Comparison of ENCODE assay signal across 9 cellular contexts in the genomic region with DNA sequence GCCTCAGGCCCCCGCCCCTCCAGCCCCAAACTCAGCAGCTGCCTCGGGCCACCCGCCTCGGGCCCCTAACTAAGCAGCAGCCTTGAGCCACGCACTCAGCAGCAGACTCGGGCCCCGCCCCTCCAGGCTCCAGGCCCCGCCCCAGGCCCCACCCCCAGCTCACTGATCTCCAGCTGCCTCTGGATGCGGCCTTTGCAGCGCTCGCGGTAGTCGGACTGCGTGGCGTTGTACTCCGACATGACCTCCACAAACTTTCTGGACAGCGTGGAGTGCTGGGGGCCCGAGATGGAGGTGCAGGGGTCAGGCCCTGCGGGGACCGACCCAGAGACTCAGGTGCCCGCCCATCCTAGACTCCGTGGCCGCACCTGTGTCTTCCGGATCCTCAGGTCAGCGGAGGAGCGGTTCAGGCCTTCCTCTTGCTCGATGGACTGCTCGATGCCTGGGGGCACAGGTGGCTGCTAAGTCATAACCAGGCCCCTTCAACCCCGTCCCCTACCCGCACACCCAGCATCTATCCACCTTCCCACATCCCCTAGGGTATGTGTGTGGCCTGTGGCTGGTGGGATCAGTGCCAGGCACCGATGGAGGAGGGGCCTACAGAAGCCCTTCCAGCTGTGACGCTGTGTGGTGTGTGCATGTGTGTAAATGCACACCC. TPM values are rescaled to one million over a fixed set of nuclear protein-coding genes. Genes with fewer than 3 reads are reported as not detected.
DNase-seq lines count a peak whose midpoint lies in the region; ATAC-seq, FAIRE-seq and TF ChIP-seq lines count a peak whose summit lies in the region.
"Had no signal": no experiment of that assay in that cellular context is flagged by ENCODE, and none has a peak within 500 bp of the region (broad histone marks: within the 10 kb centered on the region; RNA-seq: fewer than 3 reads in every experiment).

No MANE protein-coding gene starts in this region.

- H3K27me3 ChIP-seq in esophagus muscularis mucosa (no peaks in the 10 kb centered on the region), pancreas (no peaks in the 10 kb centered on the region)

- no peak for TF ChIP-seq CTCF in esophagus muscularis mucosa (IDR thresholded peaks at IDR 0.05)
- no peak for TF ChIP-seq CTCF in pancreas (IDR thresholded peaks at IDR 0.05)
- TF ChIP-seq CTCF in osteocyte (IDR thresholded peaks at IDR 0.05): no peak

- no peaks in the 10 kb centered on the region for H3K9me3 ChIP-seq in esophagus muscularis mucosa
- no peaks in the 10 kb centered on the region for H3K9me3 ChIP-seq in pancreas

- intact Hi-C loops in esophagus muscularis mucosa (cut with DNase I) (no loop called here), pancreas (cut with DNase I) (no loop called here)

- FAIRE-seq in GM12891 (lab: Jason Lieb, UNC) (no peak), pancreas (lab: Jason Lieb, UNC) (no peak)

- H3K36me3 Mint-ChIP-seq in osteocyte (ENCODE audit: unreplicated experiment): peaks cover 13% of the 10 kb centered on the region

- H3K9me3 Mint-ChIP-seq in osteocyte (ENCODE audit: unreplicated experiment): no peaks in the 10 kb centered on the region

- no peak overlapping the region for H3K27ac Mint-ChIP-seq in osteocyte (ENCODE audit: unreplicated experiment)

- peak in 3 of 4 donors; percentile 30 to 75 (median 45) for ATAC-seq in pancreas
- no peak for ATAC-seq in GM19351 (IDR thresholded peaks at IDR 0.05; ENCODE audit: unreplicated experiment)

- peak; percentile 81 for DNase-seq in GM12891 (ENCODE audit: insufficient read length, low spot score)
- peak in 3 of 5 donors; percentile 29 to 33 (median 31) for DNase-seq in T-helper 1 cell
- no peak for DNase-seq in esophagus muscularis mucosa (ENCODE audit: extremely low spot score)
- peak in 1 of 6 donors; percentile 72 for DNase-seq in pancreas
- no peak for DNase-seq in osteocyte (ENCODE audit: extremely low spot score, unreplicated experiment)
- DNase-seq in NCI-H345 (lab: John Stamatoyannopoulos, UW): no peak
- no peak for DNase-seq in middle frontal gyrus (ENCODE audit: extremely low spot score, low spot score)

- no peak overlapping the region for H3K4me3 Mint-ChIP-seq in osteocyte (ENCODE audit: unreplicated experiment)

- WGBS in esophagus muscularis mucosa: 69% methylated on average over 15 of the region's 32 CpGs
- 62 to 69% methylated on average over 29 to 32 of the region's 32 CpGs for WGBS in pancreas, 2 donors

- peaks cover 7 to 22% (median 17%) of the 10 kb centered on the region in 4 donors for H3K4me1 ChIP-seq in esophagus muscularis mucosa
- H3K4me1 ChIP-seq in pancreas: no peaks in the 10 kb centered on the region
- H3K4me1 ChIP-seq: parathyroid adenoma had no signal

- H3K27me3 Mint-ChIP-seq in osteocyte (ENCODE audit: unreplicated experiment): no peaks in the 10 kb centered on the region

- peak overlapping the region; percentile 20 to 45 (median 30) for H3K4me3 ChIP-seq in esophagus muscularis mucosa
- no peak overlapping the region for H3K4me3 ChIP-seq in pancreas

- TF ChIP-seq EP300 in esophagus muscularis mucosa (IDR thresholded peaks at IDR 0.05): no peak

- H3K4me1 Mint-ChIP-seq in osteocyte (ENCODE audit: unreplicated experiment): peaks cover 37% of the 10 kb centered on the region

- TF ChIP-seq POLR2A in GM12891 (IDR thresholded peaks at IDR 0.05; ENCODE audit: low read depth, low read length) (no peak), esophagus muscularis mucosa (IDR thresholded peaks at IDR 0.05; ENCODE audit: low read depth) (no peak)

- H3K36me3 ChIP-seq in esophagus muscularis mucosa: peaks cover 0 to 73% (median 36%) of the 10 kb centered on the region in 4 donors
- no peaks in the 10 kb centered on the region for H3K36me3 ChIP-seq in pancreas

- H3K27ac ChIP-seq in esophagus muscularis mucosa (replicated peaks in 1 of 4): peak overlapping the region in 1 of 4 donors; percentile 13
- H3K27ac ChIP-seq in pancreas: no peak overlapping the region
- H3K27ac ChIP-seq: parathyroid adenoma had no signal

TF ChIP-seq in GM12891, 5 proteins besides CTCF, POLR2A, EP300 and RAD21:
- TF ChIP-seq PAX5 (IDR thresholded peaks at IDR 0.05; ENCODE audit: insufficient read depth, low read length, severe bottlenecking) (no peak), POU2F2 (IDR thresholded peaks at IDR 0.05; ENCODE audit: low read depth, low read length) (no peak), POLR2AphosphoS5 (IDR thresholded peaks at IDR 0.05; ENCODE audit: low read depth, low read length) (no peak), TAF1 (IDR thresholded peaks at IDR 0.05; ENCODE audit: low read depth, low read length) (no peak), SPI1 (IDR thresholded peaks at IDR 0.05; ENCODE audit: low read depth, low read length) (no peak)

RNA-seq across cellular contexts. Expression of a gene that starts 15.4 kb away (rescaled TPM):
- polyA plus RNA-seq in GM12891 (2012; ENCODE audit: low read depth, missing spikeins): 1.1 TPM
- 10 to 100 TPM in 2 of 4 donors, 1 to 10 TPM in 2; 7.1 to 16.0 (median 9.6) TPM for total RNA-seq in esophagus muscularis mucosa
- 10 to 100 TPM in 2 of 6 donors, 1 to 10 TPM in 4; 2.3 to 11.9 (median 6.9) TPM for total RNA-seq in pancreas
- 10 to 100 TPM; 31.8 to 95.7 TPM for polyA plus RNA-seq in pancreas
- 21.7 and 24.0 TPM in 2 replicates for total RNA-seq in osteocyte

RNA-seq across cellular contexts. Expression of a gene that starts 20.7 kb away (rescaled TPM):
- 79.8 TPM for polyA plus RNA-seq in GM12891 (2012; ENCODE audit: low read depth, missing spikeins)
- total RNA-seq in esophagus muscularis mucosa: 10 to 100 TPM; 43.2 to 51.5 (median 48.6) TPM
- 10 to 100 TPM; 26.9 to 36.8 (median 33.0) TPM for total RNA-seq in pancreas
- 10 to 100 TPM; 46.7 to 62.9 TPM for polyA plus RNA-seq in pancreas
- total RNA-seq in osteocyte: 47.2 and 56.7 TPM in 2 replicates

RNA-seq across cellular contexts. Expression of a gene that starts 20.9 kb away (rescaled TPM):
- 10.7 TPM for polyA plus RNA-seq in GM12891 (2012; ENCODE audit: low read depth, missing spikeins)
- total RNA-seq in esophagus muscularis mucosa (1 to 10 TPM; 4.5 to 7.5 (median 5.5) TPM), pancreas (1 to 10 TPM; 4.1 to 8.2 (median 5.6) TPM), osteocyte (13.8 and 14.5 TPM in 2 replicates)
- polyA plus RNA-seq in pancreas: 1 to 10 TPM; 5.1 to 6.4 TPM

RNA-seq across cellular contexts. Expression of a gene that starts 34.5 kb away (rescaled TPM):
- 7.5 TPM for polyA plus RNA-seq in GM12891 (2012; ENCODE audit: low read depth, missing spikeins)
- 1 to 10 TPM; 6.1 to 7.9 (median 7.2) TPM for total RNA-seq in esophagus muscularis mucosa
- 10 to 100 TPM; 16.0 to 30.6 (median 22.1) TPM for total RNA-seq in pancreas
- 10 to 100 TPM; 91.0 to 95.2 TPM for polyA plus RNA-seq in pancreas
- 14.0 and 17.4 TPM in 2 replicates for total RNA-seq in osteocyte

RNA-seq across cellular contexts. Expression of a gene that starts 36.5 kb away (rescaled TPM):
- 0.26 TPM for polyA plus RNA-seq in GM12891 (2012; ENCODE audit: low read depth, missing spikeins)
- total RNA-seq in esophagus muscularis mucosa (1 to 10 TPM; 2.5 to 7.1 (median 4.0) TPM), pancreas (1 to 10 TPM; 2.6 to 3.9 (median 2.9) TPM), osteocyte (5.0 and 6.2 TPM in 2 replicates)
- 1 to 10 TPM; 4.5 to 8.2 TPM for polyA plus RNA-seq in pancreas

Comparison
In these comparisons a context has a peak if more than half of its experiments do, and no peak if none do; other contexts are left out.
1. DNase-seq: peak in GM12891 (single experiment) and T-helper 1 cell (3 of 5); none in esophagus muscularis mucosa (single experiment), osteocyte (single experiment), NCI-H345 (single experiment) and middle frontal gyrus (single experiment).
2. H3K4me3 ChIP-seq: peak in esophagus muscularis mucosa (4 of 4); none in pancreas (0 of 4).